ENCODE assay signal across 1 cellular context in the genomic region with DNA sequence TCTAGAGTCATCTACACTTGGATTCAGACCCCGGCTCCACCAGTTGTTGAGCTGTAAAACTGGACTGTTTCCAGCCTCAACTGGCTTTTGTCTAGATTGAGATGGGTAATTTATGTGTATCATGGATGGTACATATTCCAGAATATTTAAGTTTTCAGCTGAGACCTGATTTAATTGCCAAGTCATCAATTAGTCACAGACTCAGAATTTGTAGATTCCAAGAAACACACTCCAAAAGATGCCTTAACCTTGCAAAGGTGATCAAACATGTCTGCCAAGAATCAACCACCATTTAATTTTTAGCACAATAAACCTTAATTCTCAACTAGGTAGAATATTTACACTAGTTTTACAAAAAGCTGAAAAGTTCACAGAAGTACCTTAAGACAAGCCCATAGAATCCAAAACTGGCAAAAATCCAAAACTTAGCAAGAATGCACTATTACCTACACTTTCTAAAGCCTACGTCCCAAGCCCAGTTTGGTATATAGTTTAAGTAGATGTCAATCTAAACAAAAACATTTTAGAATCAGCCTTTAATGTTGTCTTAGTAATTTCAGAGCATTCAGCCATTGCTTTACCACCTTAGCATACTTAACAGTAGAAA.
TF ChIP-seq lines count a peak whose summit lies in the region.

No MANE protein-coding gene starts in this region.

TF ChIP-seq in HCT116, 20 proteins besides CTCF, POLR2A, EP300 and RAD21 (continued from another document):
- TF ChIP-seq REST (IDR thresholded peaks at IDR 0.05; ENCODE audit: low read depth) (no peak), SRF (IDR thresholded peaks at IDR 0.05; ENCODE audit: low read depth) (no peak), FOSL1 (IDR thresholded peaks at IDR 0.05; ENCODE audit: low read depth) (peak; percentile 28; the same call in 1 of the 2 replicates)
- TF ChIP-seq, protein P1, sequence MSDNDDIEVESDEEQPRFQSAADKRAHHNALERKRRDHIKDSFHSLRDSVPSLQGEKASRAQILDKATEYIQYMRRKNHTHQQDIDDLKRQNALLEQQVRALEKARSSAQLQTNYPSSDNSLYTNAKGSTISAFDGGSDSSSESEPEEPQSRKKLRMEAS (IDR thresholded peaks at IDR 0.05): no peak
